In the genomic region with DNA sequence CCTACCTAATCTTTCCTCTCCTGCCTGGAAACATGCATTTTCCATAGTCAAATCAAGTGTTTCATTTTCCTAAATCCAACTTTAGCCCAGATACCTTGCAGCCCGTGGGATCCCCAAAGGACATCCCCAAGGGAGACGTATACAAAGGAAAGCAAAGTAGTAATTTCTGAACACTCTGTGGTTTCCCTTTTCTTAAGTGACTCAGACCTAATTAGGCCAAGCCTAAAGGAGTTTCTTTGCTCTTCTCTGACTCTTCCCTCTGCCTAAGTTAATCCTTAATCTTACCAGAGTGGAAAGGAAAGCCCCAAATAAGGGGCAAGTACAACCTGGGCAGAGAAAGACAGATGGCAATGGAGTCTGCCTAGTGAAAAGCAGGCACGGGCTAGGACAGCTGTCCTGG, we compare ENCODE assay signal across 10 cellular contexts.
DNase-seq lines count a peak whose midpoint lies in the region; ATAC-seq and TF ChIP-seq lines count a peak whose summit lies in the region.
"Had no signal": no experiment of that assay in that cellular context is flagged by ENCODE, and none has a peak within 500 bp of the region (broad histone marks: within the 10 kb centered on the region; RNA-seq: fewer than 3 reads in every experiment).

No MANE protein-coding gene starts in this region.

- no peak for TF ChIP-seq POLR2A in erythroblast (IDR thresholded peaks at IDR 0.05; ENCODE audit: low read length)

- H3K9me3 Mint-ChIP-seq in activated T-helper 17 cell treated with anti-CD3 and anti-CD28 coated beads, Interleukin-2, amount 50 U/mL, for 72 hours, result no peaks in the 10 kb centered on the region
- H3K9me3 Mint-ChIP-seq in chondrocyte (ENCODE audit: low read depth), result peaks cover 3% of the 10 kb centered on the region
- H3K9me3 Mint-ChIP-seq: T-cell had no signal

- DNase-seq in D341Med (ENCODE audit: low spot score) (peak; percentile 41), erythroblast (lab: John Stamatoyannopoulos, UW) (no peak), UCSD-AML1 (lab: John Stamatoyannopoulos, UW; ENCODE audit: unreplicated experiment) (no peak), chondrocyte (ENCODE audit: low spot score) (no peak), AML-193 (lab: John Stamatoyannopoulos, UW) (no peak)
- DNase-seq: stimulated activated CD4-positive, alpha-beta T cell treated with anti-CD3 and anti-CD28 coated beads, Interleukin-4, amount 100 ng/mL, for 24 hours; T-cell had no signal

- no peak for TF ChIP-seq CTCF in chondrocyte (IDR thresholded peaks at IDR 0.05)

- peaks cover 18% of the 10 kb centered on the region for H3K27me3 Mint-ChIP-seq in activated T-helper 17 cell treated with anti-CD3 and anti-CD28 coated beads, Interleukin-2, amount 50 U/mL, for 72 hours
- H3K27me3 Mint-ChIP-seq in chondrocyte (ENCODE audit: low read depth), result peaks cover 9% of the 10 kb centered on the region

- peaks cover 28% of the 10 kb centered on the region for H3K4me1 Mint-ChIP-seq in activated T-helper 17 cell treated with anti-CD3 and anti-CD28 coated beads, Interleukin-2, amount 50 U/mL, for 72 hours
- H3K4me1 Mint-ChIP-seq in chondrocyte (ENCODE audit: low read depth), result no peaks in the 10 kb centered on the region

- peak overlapping the region; percentile 76 for H3K4me3 Mint-ChIP-seq in activated T-helper 17 cell treated with anti-CD3 and anti-CD28 coated beads, Interleukin-2, amount 50 U/mL, for 72 hours
- H3K4me3 Mint-ChIP-seq in chondrocyte (ENCODE audit: unreplicated experiment), result no peak overlapping the region

- H3K36me3 Mint-ChIP-seq in activated T-helper 17 cell treated with anti-CD3 and anti-CD28 coated beads, Interleukin-2, amount 50 U/mL, for 72 hours (ENCODE audit: low read depth), result no peaks in the 10 kb centered on the region
- no peaks in the 10 kb centered on the region for H3K36me3 Mint-ChIP-seq in chondrocyte (ENCODE audit: low read depth)
- H3K36me3 Mint-ChIP-seq: T-cell had no signal

- peak overlapping the region; percentile 90 for H3K27ac Mint-ChIP-seq in activated T-helper 17 cell treated with anti-CD3 and anti-CD28 coated beads, Interleukin-2, amount 50 U/mL, for 72 hours
- no peak overlapping the region for H3K27ac Mint-ChIP-seq in chondrocyte (ENCODE audit: unreplicated experiment)

- peak; percentile 85 for ATAC-seq in GM19452 (IDR thresholded peaks at IDR 0.05; ENCODE audit: unreplicated experiment)
- peak; percentile 63 for ATAC-seq in HG03066 (IDR thresholded peaks at IDR 0.05; ENCODE audit: low read depth, unreplicated experiment)
- ATAC-seq in activated T-helper 17 cell treated with anti-CD3 and anti-CD28 coated beads, Interleukin-2, amount 50 U/mL, for 72 hours (replicated peaks), result peak; percentile 77
- ATAC-seq: T-cell had no signal
